9 cellular contexts compared by ENCODE assay signal in the genomic region with DNA sequence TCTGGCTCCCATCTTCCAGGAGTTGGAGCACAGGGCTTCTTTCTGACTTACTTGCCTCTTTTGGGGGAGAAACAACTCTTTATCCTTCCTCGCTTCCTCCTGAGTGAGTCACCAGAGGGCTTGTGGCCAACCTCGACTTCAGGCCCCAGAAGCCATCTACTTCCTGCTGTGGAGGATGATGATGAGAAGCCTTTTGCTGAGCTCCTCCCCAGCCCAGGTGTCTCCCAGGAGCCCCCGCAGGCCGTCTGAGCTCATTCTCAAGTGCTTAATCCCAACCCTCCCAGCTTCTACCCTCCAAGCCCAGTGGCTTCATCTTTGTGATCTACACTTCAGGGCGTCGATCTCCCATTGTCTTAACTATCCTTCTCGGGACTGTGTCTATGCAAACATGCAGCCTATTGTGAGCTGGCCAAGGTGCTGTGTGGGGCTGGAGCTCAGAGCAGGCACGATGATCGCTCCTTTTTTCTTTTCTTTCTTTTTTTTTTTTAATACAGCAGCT. TPM values are rescaled to one million over a fixed set of nuclear protein-coding genes. Genes with fewer than 3 reads are reported as not detected.
DNase-seq lines count a peak whose midpoint lies in the region; ATAC-seq and TF ChIP-seq lines count a peak whose summit lies in the region.
"Had no signal": no experiment of that assay in that cellular context is flagged by ENCODE, and none has a peak within 500 bp of the region (broad histone marks: within the 10 kb centered on the region; RNA-seq: fewer than 3 reads in every experiment).

No MANE protein-coding gene starts in this region.

- ATAC-seq in stimulated activated memory B cell treated with anti-CD40 and anti-IgM and Interleukin-4, amounts not matched to agents 10 μg/mL and 1 μg/mL and 100 μg/mL, for 72 hours: no peak
- no peak for ATAC-seq in HG03159 (IDR thresholded peaks at IDR 0.05; ENCODE audit: unreplicated experiment)

- 64% methylated on average over 9 of the region's 9 CpGs for WGBS in esophagus muscularis mucosa

- peaks cover 0 to 7% (median 0%) of the 10 kb centered on the region in 4 donors for H3K4me1 ChIP-seq in esophagus muscularis mucosa
- H3K4me1 ChIP-seq: pancreas had no signal

- intact Hi-C loops in esophagus muscularis mucosa (cut with DNase I): no loop called here

- H3K4me3 ChIP-seq in esophagus muscularis mucosa: no peak overlapping the region
- H3K4me3 ChIP-seq: pancreas had no signal

- no peak for TF ChIP-seq CTCF in esophagus muscularis mucosa (IDR thresholded peaks at IDR 0.05)

- H3K36me3 Mint-ChIP-seq in stimulated activated memory B cell treated with anti-CD40 and anti-IgM and Interleukin-4, amounts not matched to agents 10 μg/mL and 1 μg/mL and 100 μg/mL, for 72 hours: peaks cover 12% of the 10 kb centered on the region

- TF ChIP-seq POLR2A in esophagus muscularis mucosa (IDR thresholded peaks at IDR 0.05; ENCODE audit: low read depth): no peak

- DNase-seq in A172 (ENCODE audit: low spot score) (peak; percentile 90), LoVo (ENCODE audit: low spot score) (peak; percentile 54), glomerular visceral epithelial cell (ENCODE audit: extremely low spot score) (peak; percentile 69), esophagus muscularis mucosa (ENCODE audit: extremely low spot score) (no peak), SK-N-DZ (ENCODE audit: low spot score) (no peak)
- peak; percentile 13 for DNase-seq in activated CD8-positive, alpha-beta memory T cell treated with anti-CD3 and anti-CD28 coated beads, Interleukin-2, amount 50 U/mL, for 24 hours (ENCODE audit: extremely low read depth)

- H3K27ac ChIP-seq in esophagus muscularis mucosa (replicated peaks in 1 of 4): no peak overlapping the region
- H3K27ac ChIP-seq: pancreas had no signal

- peaks cover 0 to 85% (median 42%) of the 10 kb centered on the region in 4 donors for H3K36me3 ChIP-seq in esophagus muscularis mucosa

- H3K27ac Mint-ChIP-seq in stimulated activated memory B cell treated with anti-CD40 and anti-IgM and Interleukin-4, amounts not matched to agents 10 μg/mL and 1 μg/mL and 100 μg/mL, for 72 hours: no peak overlapping the region

- H3K27me3 ChIP-seq in esophagus muscularis mucosa: no peaks in the 10 kb centered on the region
- H3K27me3 ChIP-seq: pancreas had no signal

- no peaks in the 10 kb centered on the region for H3K9me3 Mint-ChIP-seq in stimulated activated memory B cell treated with anti-CD40 and anti-IgM and Interleukin-4, amounts not matched to agents 10 μg/mL and 1 μg/mL and 100 μg/mL, for 72 hours

- no peaks in the 10 kb centered on the region for H3K9me3 ChIP-seq in esophagus muscularis mucosa
- H3K9me3 ChIP-seq: pancreas had no signal

- H3K27me3 Mint-ChIP-seq in stimulated activated memory B cell treated with anti-CD40 and anti-IgM and Interleukin-4, amounts not matched to agents 10 μg/mL and 1 μg/mL and 100 μg/mL, for 72 hours: no peaks in the 10 kb centered on the region

- TF ChIP-seq EP300 in esophagus muscularis mucosa (IDR thresholded peaks at IDR 0.05): no peak

- H3K4me3 Mint-ChIP-seq in stimulated activated memory B cell treated with anti-CD40 and anti-IgM and Interleukin-4, amounts not matched to agents 10 μg/mL and 1 μg/mL and 100 μg/mL, for 72 hours: no peak overlapping the region

- peaks cover 13% of the 10 kb centered on the region for H3K4me1 Mint-ChIP-seq in stimulated activated memory B cell treated with anti-CD40 and anti-IgM and Interleukin-4, amounts not matched to agents 10 μg/mL and 1 μg/mL and 100 μg/mL, for 72 hours

RNA-seq across cellular contexts. Expression of gene SDCBP2, which starts 27.9 kb away (rescaled TPM):
- total RNA-seq in A172 (2014; rRNA removed; shearing (Covaris generic)): 1.8 and 2.6 TPM in 2 replicates
- total RNA-seq in esophagus muscularis mucosa: 1 to 10 TPM; 2.1 to 6.2 (median 4.1) TPM
- polyA plus RNA-seq in SK-N-DZ (2014; cell fraction: cytosol; rRNA removed): 1.3 and 1.9 TPM in 2 replicates
- polyA plus RNA-seq in SK-N-DZ (2014; cell fraction: nucleus; rRNA removed): 1.4 and 3.5 TPM in 2 replicates

RNA-seq across cellular contexts. Expression of gene SNPH, which starts 35.0 kb away (rescaled TPM):
- total RNA-seq in A172 (2014; rRNA removed; shearing (Covaris generic)): 11.6 and 13.9 TPM in 2 replicates
- total RNA-seq in esophagus muscularis mucosa: 10 to 100 TPM in 3 of 4 donors, 1 to 10 TPM in 1; 9.6 to 29.5 (median 17.3) TPM
- 4.7 and 5.5 TPM in 2 replicates for polyA plus RNA-seq in SK-N-DZ (2014; cell fraction: cytosol; rRNA removed)
- polyA plus RNA-seq in SK-N-DZ (2014; cell fraction: nucleus; rRNA removed): 7.0 and 10.6 TPM in 2 replicates

Comparison
In these comparisons a context has a peak if more than half of its experiments do, and no peak if none do; other contexts are left out.
1. DNase-seq: peak in A172 (single experiment), LoVo (single experiment), activated CD8-positive, alpha-beta memory T cell treated with anti-CD3 and anti-CD28 coated beads, Interleukin-2, amount 50 U/mL, for 24 hours (single experiment) and glomerular visceral epithelial cell (single experiment); none in esophagus muscularis mucosa (single experiment) and SK-N-DZ (single experiment).